8 cellular contexts compared by ENCODE assay signal in the genomic region with DNA sequence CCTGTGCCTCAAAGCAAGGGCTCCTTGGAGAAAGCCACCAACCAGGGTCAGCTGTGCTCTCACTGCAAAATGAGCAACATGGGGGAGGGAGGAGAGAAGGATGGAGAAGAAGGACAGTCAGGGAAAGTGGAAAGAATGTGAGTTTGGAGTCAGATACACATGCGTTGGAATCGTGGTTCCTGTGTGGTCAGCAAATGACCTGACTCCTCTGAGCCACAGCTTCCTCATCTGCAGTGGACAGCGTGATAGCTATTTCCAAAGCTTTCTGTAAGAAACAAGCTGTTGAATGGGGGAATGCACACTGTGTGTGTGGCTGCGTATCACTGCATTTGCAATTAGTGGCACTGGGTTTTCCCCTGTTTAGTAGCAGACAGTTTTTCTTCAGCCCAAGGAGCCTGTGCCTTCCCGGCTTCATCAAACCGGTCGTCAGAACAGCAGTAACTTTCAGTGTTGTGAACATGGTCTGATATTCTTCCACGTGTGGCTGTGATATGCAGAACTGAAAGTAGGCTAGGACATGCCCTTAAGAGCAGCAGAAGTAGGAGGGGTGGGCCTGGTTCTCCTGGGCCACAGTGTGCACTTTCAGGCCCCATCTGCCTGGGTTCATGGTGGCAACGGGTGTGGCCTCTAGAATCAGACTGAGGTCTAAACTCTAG.
DNase-seq lines count a peak whose midpoint lies in the region; ATAC-seq and TF ChIP-seq lines count a peak whose summit lies in the region.

No MANE protein-coding gene starts in this region.

- H3K4me1 ChIP-seq in upper lobe of left lung, result peaks cover 0 to 12% (median 1%) of the 10 kb centered on the region in 4 donors
- H3K4me1 ChIP-seq in SJCRH30, result no peaks in the 10 kb centered on the region

- H3K27ac ChIP-seq in upper lobe of left lung (no peak overlapping the region), SJCRH30 (no peak overlapping the region)

- no peaks in the 10 kb centered on the region for H3K27me3 ChIP-seq in upper lobe of left lung
- H3K27me3 ChIP-seq in SJCRH30, result peaks cover 7% of the 10 kb centered on the region; the same call in 1 of the 2 replicates

- H3K4me3 ChIP-seq in upper lobe of left lung (no peak overlapping the region), SJCRH30 (no peak overlapping the region)

- intact Hi-C loops in left ventricle myocardium superior (cut with micrococcal nuclease), result no loop called here
- intact Hi-C loops in cardiac septum (cut with DNase I), result no loop called here

- ATAC-seq in left ventricle myocardium superior, result peak; percentile 40
- ATAC-seq in HG02884 (IDR thresholded peaks at IDR 0.05; ENCODE audit: unreplicated experiment), result peak; percentile 96
- ATAC-seq in upper lobe of left lung (ENCODE audit: low FRiP score in 2 of 2), result peak; percentile 37 to 73

- DNase-seq in left ventricle myocardium superior (no peak), cardiac septum (ENCODE audit: low spot score) (no peak), NOMO-1 treated with dmso at 0.1 percent for 144 hours (lab: John Stamatoyannopoulos, UW; ENCODE audit: unreplicated experiment) (peak; percentile 72), upper lobe of left lung (peak in 1 of 2 donors; percentile 24), SJCRH30 (no peak)
- no peak for DNase-seq in activated naive CD4-positive, alpha-beta T cell (lab: John Stamatoyannopoulos, UW)
- no peak for DNase-seq in effector CD4-positive, alpha-beta T cell

- no peak for TF ChIP-seq POLR2A in upper lobe of left lung (IDR thresholded peaks at IDR 0.05)

- no peak for TF ChIP-seq CTCF in upper lobe of left lung (IDR thresholded peaks at IDR 0.05)

- H3K36me3 ChIP-seq in upper lobe of left lung, result no peaks in the 10 kb centered on the region
- no peaks in the 10 kb centered on the region for H3K36me3 ChIP-seq in SJCRH30

- WGBS in upper lobe of left lung, 2 donors, result 55 to 56% methylated on average over 9 of the region's 9 CpGs

- TF ChIP-seq EP300 in upper lobe of left lung (IDR thresholded peaks at IDR 0.05), result no peak

- H3K9me3 ChIP-seq in upper lobe of left lung (no peaks in the 10 kb centered on the region), SJCRH30 (replicated peaks) (no peaks in the 10 kb centered on the region)

Comparison
In these comparisons a context has a peak if more than half of its experiments do, and no peak if none do; other contexts are left out.
1. ATAC-seq: peak in every context shown above with its lines; median percentile 96 in HG02884; 55 in upper lobe of left lung; 40 in left ventricle myocardium superior.